16 cellular contexts compared by ENCODE assay signal in genomic region chr10:94489976-94490788, GRCh38. TPM values are rescaled to one million over a fixed set of nuclear protein-coding genes. Genes with fewer than 3 reads are reported as not detected.
A peak's percentile ranks its signal among the peaks of the same experiment; 100 is the strongest.
DNase-seq lines count a peak whose midpoint lies in the region; ATAC-seq, FAIRE-seq and TF ChIP-seq lines count a peak whose summit lies in the region.
"Had no signal": no experiment of that assay in that cellular context is flagged by ENCODE, and none has a peak within 500 bp of the region (broad histone marks: within the 10 kb centered on the region; RNA-seq: fewer than 3 reads in every experiment).

No MANE protein-coding gene starts in this region.

- H3K79me2 ChIP-seq in HepG2 (ENCODE audit: insufficient read depth, low read length), result no peaks in the 10 kb centered on the region
- no peaks in the 10 kb centered on the region for H3K79me2 ChIP-seq in SK-N-SH (ENCODE audit: insufficient read depth)

- FAIRE-seq in HepG2 (lab: Jason Lieb, UNC) (no peak), islet of Langerhans (lab: Jason Lieb, UNC) (peak; percentile 53)
- FAIRE-seq: A204.1, D721Med, H1 had no signal

- H3K27ac ChIP-seq in HepG2 (ENCODE audit: extremely low read length, insufficient read depth, low read length), result no peak overlapping the region
- no peak overlapping the region for H3K27ac ChIP-seq in right lobe of liver
- H3K27ac ChIP-seq in SK-N-SH (ENCODE audit: low read depth in 2 of 2, low read length in 1 of 2), result no peak overlapping the region
- H3K27ac ChIP-seq: HL-60 had no signal

- no peaks in the 10 kb centered on the region for H3K9me3 ChIP-seq in HepG2 (ENCODE audit: low read length)
- no peaks in the 10 kb centered on the region for H3K9me3 ChIP-seq in right lobe of liver
- H3K9me3 ChIP-seq in SK-N-SH, result no peaks in the 10 kb centered on the region

- TF ChIP-seq EP300 in HepG2 (IDR thresholded peaks at IDR 0.05; ENCODE audit: low read depth in 2 of 2, low read length in 2 of 2) (no peak), HepG2 (CRISPR knock-in tag; IDR thresholded peaks at IDR 0.05; ENCODE audit: borderline replicate concordance) (no peak), SK-N-SH (IDR thresholded peaks at IDR 0.05; ENCODE audit: borderline replicate concordance in 1 of 2, low read depth in 1 of 2, low read length in 1 of 2) (no peak)

- TF ChIP-seq POLR2A in HepG2 (IDR thresholded peaks at IDR 0.05; ENCODE audit: insufficient read depth in 1 of 2, low read depth in 2 of 2, low read length in 2 of 2) (no peak), right lobe of liver (IDR thresholded peaks at IDR 0.05) (no peak)

- H3K36me3 ChIP-seq in HepG2 (replicated peaks in 1 of 2; ENCODE audit: control insufficient read depth in 1 of 2, insufficient read depth in 2 of 2, low read length in 2 of 2), result no peaks in the 10 kb centered on the region
- no peaks in the 10 kb centered on the region for H3K36me3 ChIP-seq in right lobe of liver
- H3K36me3 ChIP-seq in SK-N-SH (replicated peaks in 1 of 2; ENCODE audit: control insufficient read depth in 1 of 2, insufficient read depth in 2 of 2, low read length in 1 of 2), result peaks cover 0 to 14% of the 10 kb centered on the region in 2 experiments

- CTCF ChIA-PET in HepG2 (lab: Yijun Ruan, JAX; ENCODE audit: low intra/inter-chr PET ratio, low total read pairs) (no interaction called here), SK-N-SH (lab: Yijun Ruan, JAX) (interaction anchor here (1.2 kb wide), 1 partner anchor 10 kb away, joined by 3 read pairs; no protein-coding TSS in a partner anchor)

- H3K27me3 ChIP-seq in HepG2 (ENCODE audit: control insufficient read depth in 1 of 2, insufficient read depth in 2 of 2, low read length in 2 of 2) (no peaks in the 10 kb centered on the region), right lobe of liver (no peaks in the 10 kb centered on the region), SK-N-SH (ENCODE audit: insufficient read depth) (no peaks in the 10 kb centered on the region)

- H3K4me1 ChIP-seq in HepG2 (ENCODE audit: insufficient read depth, low read length), result peaks cover 13% of the 10 kb centered on the region; the same call in 1 of the 2 replicates
- H3K4me1 ChIP-seq in right lobe of liver, result no peaks in the 10 kb centered on the region
- H3K4me1 ChIP-seq in SK-N-SH (ENCODE audit: control insufficient read depth in 1 of 2, insufficient read depth in 2 of 2, low read depth in 1 of 2, low read length in 1 of 2), result no peaks in the 10 kb centered on the region; a peak in 2 of 4 replicates

- no peaks in the 10 kb centered on the region for H3K9me2 ChIP-seq in SK-N-SH

- intact Hi-C loops in HepG2 (cut with micrococcal nuclease; ENCODE audit: unreplicated experiment), result no loop called here
- intact Hi-C loops in right lobe of liver (cut with DNase I), result no loop called here

- TF ChIP-seq CTCF in HepG2 (CRISPR knock-in tag; IDR thresholded peaks at IDR 0.05) (no peak), right lobe of liver (IDR thresholded peaks at IDR 0.05) (no peak), SK-N-SH (IDR thresholded peaks at IDR 0.05) (no peak)

- TF ChIP-seq RAD21 in HepG2 (CRISPR knock-in tag; IDR thresholded peaks at IDR 0.05) (no peak), SK-N-SH (IDR thresholded peaks at IDR 0.05; ENCODE audit: low read length) (no peak)

- H2AFZ ChIP-seq in HepG2 (ENCODE audit: low read length) (no peak overlapping the region), SK-N-SH (ENCODE audit: low read depth) (no peak overlapping the region)

- H4K20me1 ChIP-seq in HepG2 (ENCODE audit: insufficient read depth, low read length) (no peaks in the 10 kb centered on the region), SK-N-SH (ENCODE audit: insufficient read depth) (no peaks in the 10 kb centered on the region)

- H3F3A ChIP-seq in SK-N-SH (replicated peaks; ENCODE audit: insufficient read depth), result peaks cover 4% of the 10 kb centered on the region

- no peak overlapping the region for H3K4me3 ChIP-seq in HepG2 (replicated peaks in 1 of 3; ENCODE audit: insufficient read depth in 1 of 3, low read depth in 2 of 3, low read length in 3 of 3)
- no peak overlapping the region for H3K4me3 ChIP-seq in right lobe of liver
- no peak overlapping the region for H3K4me3 ChIP-seq in SK-N-SH (ENCODE audit: low read depth in 2 of 2, low read length in 1 of 2)

- ATAC-seq in HepG2 (no peak), right lobe of liver (no peak), GM18867 (IDR thresholded peaks at IDR 0.05; ENCODE audit: unreplicated experiment) (no peak)
- ATAC-seq: CD8-positive, alpha-beta T cell had no signal

- BruUV-seq in HepG2 (replicated peaks; lab: Mats Ljungman, UMichigan), result no TSS peak

- DNase-seq in HepG2 (ENCODE audit: low spot score) (no peak), right lobe of liver (no peak), SK-N-SH (no peak), NCI-H2227 treated with DMSO at 0.1 percent for 48 hours (lab: John Stamatoyannopoulos, UW) (no peak)
- no peak for DNase-seq in stimulated activated CD4-positive, alpha-beta T cell treated with anti-CD3 and anti-CD28 coated beads, Interleukin-4, amount 100 ng/mL, for 24 hours
- DNase-seq: CD8-positive, alpha-beta T cell; COR-L47; DND-41; GF-D8; HCEC 1CT had no signal

- H3K4me2 ChIP-seq in HepG2 (ENCODE audit: low read depth, low read length) (no peak overlapping the region), SK-N-SH (no peak overlapping the region)

- in situ Hi-C loops in HepG2 (cut with HindIII; ENCODE audit: extremely low pct_ligation_motif_present, low pct_unique_long_range_greater_than_20kb), result no loop called here

- H3K9ac ChIP-seq in HepG2 (ENCODE audit: insufficient read depth, low read depth, low read length) (no peak overlapping the region), SK-N-SH (no peak overlapping the region)

- 98% methylated on average over 3 of the region's 3 CpGs for whole genome bisulfite sequencing in HepG2 (ENCODE audit: low lambda C conversion rate)
- 95% methylated on average over 3 of the region's 3 CpGs for WGBS in right lobe of liver (ENCODE audit: insufficient coverage, low coverage, low lambda C conversion rate, missing lambda C conversion rate)
- 100% methylated on average over 3 of the region's 3 CpGs for WGBS in SK-N-SH (ENCODE audit: low lambda C conversion rate)

- POLR2A ChIA-PET in HepG2 (lab: Yijun Ruan, JAX), result no interaction called here
- POLR2A ChIA-PET in SK-N-SH (lab: Yijun Ruan, JAX), result no interaction called here

TF ChIP-seq in HepG2, 621 proteins besides CTCF, POLR2A, EP300 and RAD21 (continues in another document):
- peak; percentile 52 to 62; a peak in 3 of 4 replicates for TF ChIP-seq MAFK (conservative IDR thresholded peaks at IDR 0.05 in 1 of 2, IDR thresholded peaks at IDR 0.05 in 1 of 2; ENCODE audit: low read length in 2 of 2)
- no peak for TF ChIP-seq ARID2 (CRISPR knock-in tag; IDR thresholded peaks at IDR 0.05; ENCODE audit: borderline replicate concordance)
- no peak for TF ChIP-seq SP140L (CRISPR knock-in tag; IDR thresholded peaks at IDR 0.05; ENCODE audit: borderline replicate concordance)
- no peak for TF ChIP-seq ZNF776 (CRISPR knock-in tag; IDR thresholded peaks at IDR 0.05)
- TF ChIP-seq ZNF205 (CRISPR knock-in tag; IDR thresholded peaks at IDR 0.05), result no peak
- TF ChIP-seq MAFF (IDR thresholded peaks at IDR 0.05; ENCODE audit: low read depth, low read length), result 0 out of 2 replicates have a peak, but pooled peaks have one; percentile 34

TF ChIP-seq in SK-N-SH, 30 proteins besides CTCF, POLR2A, EP300 and RAD21 (continues in another document):
- TF ChIP-seq RCOR1 (IDR thresholded peaks at IDR 0.05; ENCODE audit: low read length), result no peak
- TF ChIP-seq ZBTB33 (IDR thresholded peaks at IDR 0.05; ENCODE audit: borderline replicate concordance, low read depth), result no peak
- TF ChIP-seq NFIC (IDR thresholded peaks at IDR 0.05; ENCODE audit: borderline replicate concordance), result peak; percentile 29; the same call in 1 of the 2 replicates

RNA-seq across cellular contexts. Expression of gene HELLS, which starts 55.4 kb away (rescaled TPM):
- total RNA-seq in HepG2 (2016; rRNA removed; fragmentation: Illumina TruSeq; extraction: Trizol) (84.6 and 140 TPM in 2 replicates), right lobe of liver (10 to 100 TPM in 2 of 6 experiments, 1 to 10 TPM in 4; 1.3 to 12.8 (median 3.3) TPM)
- 9.2 and 11.2 TPM in 2 replicates for total RNA-seq in HepG2 (2016; cell fraction: cytosol; rRNA removed; fragmentation: Illumina TruSeq; extraction: Trizol; ENCODE audit: low read depth)
- 88.5 and 136 TPM in 2 replicates for total RNA-seq in HepG2 (2016; cell fraction: insoluble cytoplasmic fraction; rRNA removed; fragmentation: Illumina TruSeq; extraction: Trizol)
- 17.9 and 20.9 TPM in 2 replicates for total RNA-seq in HepG2 (2016; cell fraction: membrane; rRNA removed; fragmentation: Illumina TruSeq; extraction: Trizol)
- total RNA-seq in HepG2 (2016; cell fraction: nucleus; rRNA removed; fragmentation: Illumina TruSeq; extraction: Trizol), result 129 and 150 TPM in 2 replicates
- polyA plus RNA-seq in HepG2 (2011; rRNA removed) (16.0 and 22.6 TPM in 2 replicates), SK-N-SH (2012; rRNA removed) (13.5 and 17.3 TPM in 2 replicates)
- polyA plus RNA-seq in HepG2 (2011; cell fraction: cytosol; rRNA removed), result 10.1 and 10.8 TPM in 2 replicates
- polyA plus RNA-seq in HepG2 (2011; cell fraction: nucleus; rRNA removed), result 25.9 and 33.8 TPM in 2 replicates
- polyA plus RNA-seq in HepG2 (2012), result 8.2 and 11.9 TPM in 2 replicates
- polyA plus RNA-seq in HepG2 (2016; cell fraction: cytosol; fragmentation: Illumina TruSeq; extraction: Trizol; ENCODE audit: low read depth), result 1.6 and 1.7 TPM in 2 replicates
- 56.9 and 62.1 TPM in 2 replicates for polyA plus RNA-seq in HepG2 (2016; cell fraction: insoluble cytoplasmic fraction; fragmentation: Illumina TruSeq; extraction: Trizol; ENCODE audit: low read depth)
- 7.1 and 7.9 TPM in 2 replicates for polyA plus RNA-seq in HepG2 (2016; cell fraction: membrane; fragmentation: Illumina TruSeq; extraction: Trizol; ENCODE audit: low read depth)
- polyA plus RNA-seq in HepG2 (2016; cell fraction: nucleus; fragmentation: Illumina TruSeq; extraction: Trizol; ENCODE audit: insufficient read depth, low read depth), result 90.9 and 98.6 TPM in 2 replicates
- 16.3 and 52.7 TPM in 2 replicates for polyA minus RNA-seq in HepG2 (2011; rRNA and poly(A)+ RNA removed; ENCODE audit: low replicate concordance)
- polyA minus RNA-seq in HepG2 (2011; cell fraction: cytosol; rRNA and poly(A)+ RNA removed), result 20.2 and 25.1 TPM in 2 replicates
- polyA minus RNA-seq in HepG2 (2011; cell fraction: nucleus; rRNA and poly(A)+ RNA removed), result 64.5 and 94.2 TPM in 2 replicates
- polyA plus RNA-seq in SK-N-SH (2012; cell fraction: cytosol; rRNA removed), result 11.4 and 12.5 TPM in 2 replicates
- 19.5 and 21.2 TPM in 2 replicates for polyA plus RNA-seq in SK-N-SH (2012; cell fraction: nucleus; rRNA removed)

Comparison
In these comparisons a context has a peak if more than half of its experiments do, and no peak if none do; other contexts are left out.
1. Of the 25 proteins assayed by ChIP-seq in both HepG2 and SK-N-SH: peak only in HepG2: none; only in SK-N-SH: NFIC; in both: none; in neither: 24.